In the genomic region with DNA sequence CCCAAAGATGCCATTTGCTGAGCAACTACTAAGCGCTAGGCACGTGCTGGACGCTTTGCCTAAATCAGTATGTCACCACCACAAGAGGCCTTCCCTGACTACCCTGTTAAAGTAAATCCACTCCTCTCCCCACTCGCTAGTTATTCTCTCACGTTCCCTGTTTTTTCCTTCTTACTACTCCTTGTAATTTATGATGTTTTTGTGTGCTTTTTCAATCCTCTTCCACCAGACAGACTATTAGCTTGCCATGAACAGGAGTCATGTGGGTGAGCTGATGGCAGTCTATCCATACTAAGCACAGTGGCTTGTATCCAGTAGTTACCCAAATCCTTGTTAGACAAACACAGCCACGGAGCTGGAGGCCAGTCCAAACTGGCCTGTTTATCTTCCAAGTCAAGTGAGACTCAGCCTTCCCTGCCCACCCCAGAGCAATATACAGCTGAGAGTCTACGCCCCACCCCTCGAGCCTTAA, we compare ENCODE assay signal across 14 cellular contexts. TPM values are rescaled to one million over a fixed set of nuclear protein-coding genes. Genes with fewer than 3 reads are reported as not detected.
DNase-seq lines count a peak whose midpoint lies in the region; ATAC-seq and TF ChIP-seq lines count a peak whose summit lies in the region.
"Had no signal": no experiment of that assay in that cellular context is flagged by ENCODE, and none has a peak within 500 bp of the region (broad histone marks: within the 10 kb centered on the region; RNA-seq: fewer than 3 reads in every experiment).

No MANE protein-coding gene starts in this region.

- H3K27me3 ChIP-seq in adrenal gland, result no peaks in the 10 kb centered on the region
- H3K27me3 ChIP-seq in stomach smooth muscle (ENCODE audit: control insufficient read depth in 1 of 2, insufficient read depth in 2 of 2, low read length in 2 of 2), result peaks cover 6 to 12% of the 10 kb centered on the region in 2 donors
- H3K27me3 ChIP-seq in neural progenitor cell, result no peaks in the 10 kb centered on the region
- H3K27me3 ChIP-seq: SJSA1 had no signal

- no peaks in the 10 kb centered on the region for H3K27me3 Mint-ChIP-seq in activated CD4-positive, alpha-beta T cell treated with anti-CD3 and anti-CD28 coated beads, Interleukin-2, amount 10 ng/mL, durations not matched to agents 24 days and 14 days
- H3K27me3 Mint-ChIP-seq in neural progenitor cell (ENCODE audit: insufficient read depth, low read depth), result peaks cover 12% of the 10 kb centered on the region

- peaks cover 24 to 38% of the 10 kb centered on the region in 2 donors for H3K4me1 ChIP-seq in adrenal gland (replicated peaks in 1 of 2)
- peaks cover 14% of the 10 kb centered on the region for H3K4me1 ChIP-seq in stomach smooth muscle (ENCODE audit: control insufficient read depth, insufficient read depth, low read length)
- peaks cover 3% of the 10 kb centered on the region for H3K4me1 ChIP-seq in neural progenitor cell

- TF ChIP-seq CTCF in adrenal gland (IDR thresholded peaks at IDR 0.05), result no peak
- no peak for TF ChIP-seq CTCF in neural progenitor cell (IDR thresholded peaks at IDR 0.05)

- no peaks in the 10 kb centered on the region for H4K20me1 ChIP-seq in neural progenitor cell (ENCODE audit: low read depth)

- H3K27ac ChIP-seq in adrenal gland (peak overlapping the region in 4 of 5 donors; percentile 42 to 93 (median 83)), stomach smooth muscle (ENCODE audit: low read length) (peak overlapping the region; percentile 49), neural progenitor cell (no peak overlapping the region)

- 75 to 88% (median 83%) methylated on average over 8 of the region's 8 CpGs for WGBS in adrenal gland, 4 donors

- DNase-seq in activated CD4-positive, alpha-beta T cell treated with anti-CD3 and anti-CD28 coated beads, Interleukin-2, amount 10 ng/mL, durations not matched to agents 24 days and 14 days, result no peak
- no peak for DNase-seq in activated CD4-positive, alpha-beta T cell treated with anti-CD3 and anti-CD28 coated beads, Interleukin-2, amount 50 U/mL, for 4 hours
- DNase-seq in adrenal gland, result no peak
- DNase-seq in hepatic stellate cell (ENCODE audit: low spot score), result peak; percentile 43
- DNase-seq in stimulated activated CD4-positive, alpha-beta T cell treated with anti-CD3 and anti-CD28 coated beads, Interleukin-15, amount 100 ng/mL, for 24 hours, result no peak
- DNase-seq in neural progenitor cell (ENCODE audit: low spot score), result no peak
- DNase-seq: activated naive CD4-positive, alpha-beta T cell treated with anti-CD3 and anti-CD28 coated beads, Interleukin-2, amount 10 ng/mL, durations not matched to agents 7 days and 5 days; DMS79 treated with DMSO at 0.1 percent for 48 hours; NCI-H446; stimulated activated naive CD4-positive, alpha-beta T cell had no signal

- H3K4me3 ChIP-seq in adrenal gland (no peak overlapping the region), stomach smooth muscle (ENCODE audit: low read length in 2 of 2) (no peak overlapping the region), neural progenitor cell (no peak overlapping the region)
- H3K4me3 ChIP-seq: SJSA1 had no signal

- H3K36me3 ChIP-seq in adrenal gland (replicated peaks in 1 of 2), result no peaks in the 10 kb centered on the region
- no peaks in the 10 kb centered on the region for H3K36me3 ChIP-seq in stomach smooth muscle (ENCODE audit: control insufficient read depth in 2 of 2, insufficient read depth in 2 of 2, low read length in 2 of 2)
- no peaks in the 10 kb centered on the region for H3K36me3 ChIP-seq in neural progenitor cell
- H3K36me3 ChIP-seq: SJSA1 had no signal

- TF ChIP-seq POLR2A in adrenal gland (IDR thresholded peaks at IDR 0.05), result no peak

- H3K9ac ChIP-seq in stomach smooth muscle (ENCODE audit: low read length in 2 of 2) (no peak overlapping the region), neural progenitor cell (no peak overlapping the region)

- H3K9me3 ChIP-seq in adrenal gland (replicated peaks in 1 of 3) (no peaks in the 10 kb centered on the region), stomach smooth muscle (ENCODE audit: control insufficient read depth in 2 of 2, low read length in 2 of 2) (no peaks in the 10 kb centered on the region), neural progenitor cell (ENCODE audit: low read depth) (no peaks in the 10 kb centered on the region)
- H3K9me3 ChIP-seq: SJSA1 had no signal

- H3K9me3 Mint-ChIP-seq in activated CD4-positive, alpha-beta T cell treated with anti-CD3 and anti-CD28 coated beads, Interleukin-2, amount 10 ng/mL, durations not matched to agents 24 days and 14 days, result no peaks in the 10 kb centered on the region
- H3K9me3 Mint-ChIP-seq in neural progenitor cell, result no peaks in the 10 kb centered on the region
- H3K9me3 Mint-ChIP-seq: activated naive CD4-positive, alpha-beta T cell treated with anti-CD3 and anti-CD28 coated beads, Interleukin-2, amount 10 ng/mL, durations not matched to agents 7 days and 5 days; nephron had no signal

- peak overlapping the region; percentile 6 for H3K4me3 Mint-ChIP-seq in activated CD4-positive, alpha-beta T cell treated with anti-CD3 and anti-CD28 coated beads, Interleukin-2, amount 10 ng/mL, durations not matched to agents 24 days and 14 days
- H3K4me3 Mint-ChIP-seq in neural progenitor cell, result no peak overlapping the region
- H3K4me3 Mint-ChIP-seq: activated naive CD4-positive, alpha-beta T cell treated with anti-CD3 and anti-CD28 coated beads, Interleukin-2, amount 10 ng/mL, durations not matched to agents 7 days and 5 days; nephron had no signal

- no peaks in the 10 kb centered on the region for H3K36me3 Mint-ChIP-seq in activated CD4-positive, alpha-beta T cell treated with anti-CD3 and anti-CD28 coated beads, Interleukin-2, amount 10 ng/mL, durations not matched to agents 24 days and 14 days (ENCODE audit: low read depth)
- H3K36me3 Mint-ChIP-seq in neural progenitor cell, result no peaks in the 10 kb centered on the region
- H3K36me3 Mint-ChIP-seq: activated naive CD4-positive, alpha-beta T cell treated with anti-CD3 and anti-CD28 coated beads, Interleukin-2, amount 10 ng/mL, durations not matched to agents 7 days and 5 days had no signal

- no peak overlapping the region for H3K4me2 ChIP-seq in neural progenitor cell

- H3K79me2 ChIP-seq in neural progenitor cell (ENCODE audit: low read depth), result no peaks in the 10 kb centered on the region

- intact Hi-C loops in activated CD4-positive, alpha-beta T cell treated with anti-CD3 and anti-CD28 coated beads, Interleukin-2, amount 10 ng/mL, durations not matched to agents 24 days and 14 days (cut with micrococcal nuclease), result loop anchor here (2.0 kb wide), 1 partner anchor 52 kb away; no protein-coding TSS in a partner anchor
- intact Hi-C loops in adrenal gland (cut with DNase I), result no loop called here

- ATAC-seq in HG03025 (IDR thresholded peaks at IDR 0.05; ENCODE audit: low FRiP score, unreplicated experiment), result no peak

- peaks cover 39% of the 10 kb centered on the region for H3K4me1 Mint-ChIP-seq in activated CD4-positive, alpha-beta T cell treated with anti-CD3 and anti-CD28 coated beads, Interleukin-2, amount 10 ng/mL, durations not matched to agents 24 days and 14 days
- peaks cover 17% of the 10 kb centered on the region for H3K4me1 Mint-ChIP-seq in neural progenitor cell

- H2AFZ ChIP-seq in neural progenitor cell (replicated peaks), result no peak overlapping the region

- peaks cover 9% of the 10 kb centered on the region for H3F3A ChIP-seq in neural progenitor cell (ENCODE audit: low read depth)

- peak overlapping the region; percentile 72 for H3K27ac Mint-ChIP-seq in activated CD4-positive, alpha-beta T cell treated with anti-CD3 and anti-CD28 coated beads, Interleukin-2, amount 10 ng/mL, durations not matched to agents 24 days and 14 days
- H3K27ac Mint-ChIP-seq in neural progenitor cell, result no peak overlapping the region

RNA-seq across cellular contexts. Expression of gene C6orf132, which starts 41.2 kb away (rescaled TPM):
- 0.21 and 0.40 TPM in 2 replicates for total RNA-seq in activated CD4-positive, alpha-beta T cell treated with anti-CD3 and anti-CD28 coated beads, Interleukin-2, amount 10 ng/mL, durations not matched to agents 24 days and 14 days
- 1 to 10 TPM in 5 of 8 donors, under 1 TPM in 3; 0.09 to 4.7 (median 1.5) TPM for total RNA-seq in adrenal gland
- polyA plus RNA-seq in adrenal gland, result 1 to 10 TPM in 2 of 3 donors, under 1 TPM in 1; 0.49 to 1.4 (median 1.4) TPM
- total RNA-seq in neural progenitor cell (ENCODE audit: low replicate concordance), result 1.2 and 1.8 TPM in 2 replicates
- total RNA-seq: SJSA1 had no signal

RNA-seq across cellular contexts. Expression of gene TAF8, which starts 50.9 kb away (rescaled TPM):
- 38.1 and 38.7 TPM in 2 replicates for total RNA-seq in activated CD4-positive, alpha-beta T cell treated with anti-CD3 and anti-CD28 coated beads, Interleukin-2, amount 10 ng/mL, durations not matched to agents 24 days and 14 days
- total RNA-seq in adrenal gland (10 to 100 TPM; 16.4 to 83.7 (median 30.5) TPM), neural progenitor cell (ENCODE audit: low replicate concordance) (38.0 and 43.8 TPM in 2 replicates)
- polyA plus RNA-seq in adrenal gland, result 10 to 100 TPM; 10.1 to 12.7 (median 12.5) TPM
